18 cellular contexts compared by ENCODE assay signal in the genomic region with DNA sequence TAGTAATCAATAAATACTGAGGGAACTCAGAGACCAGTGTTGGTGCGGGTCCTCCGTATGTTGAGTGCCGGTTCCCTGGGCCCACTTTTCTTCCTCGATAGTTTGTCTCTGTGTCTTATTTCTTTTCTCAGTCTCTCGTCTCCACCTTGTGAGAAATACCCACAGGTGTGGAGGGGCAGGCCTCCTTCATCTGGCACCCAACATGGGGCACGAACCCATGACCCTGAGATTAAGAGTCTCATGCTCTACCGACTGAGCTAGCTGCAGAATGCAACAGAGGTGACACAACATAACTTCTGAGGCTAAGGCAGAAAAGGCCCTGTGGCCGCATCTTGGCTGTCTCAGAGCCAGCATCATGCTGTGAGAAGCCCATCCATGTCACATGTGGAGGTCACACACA.
"Had no signal": no experiment of that assay in that cellular context is flagged by ENCODE, and none has a peak within 500 bp of the region (broad histone marks: within the 10 kb centered on the region; RNA-seq: fewer than 3 reads in every experiment).

No MANE protein-coding gene starts in this region.

- H3K4me1 ChIP-seq: body of pancreas, prostate gland had no signal

- DNase-seq: activated CD4-positive, alpha-beta memory T cell treated with anti-CD3 and anti-CD28 coated beads for 36 hours; activated CD8-positive, alpha-beta memory T cell treated with anti-CD3 and anti-CD28 coated beads, Interleukin-2, amount 50 U/mL, for 4 hours; activated naive CD4-positive, alpha-beta T cell treated with Interleukin-2 at 50 U/mL for 16 hours; body of pancreas; central memory CD4-positive, alpha-beta T cell; cortex of kidney; effector memory CD4-positive, alpha-beta T cell; hippocampal formation; mucosa of descending colon; occipital lobe; sigmoid colon had no signal

- ATAC-seq: activated CD4-positive, CD25-positive, alpha-beta regulatory T cell treated with anti-CD3 and anti-CD28 coated beads, Interleukin-2, amount 50 U/mL, for 24 hours; body of pancreas; mucosa of descending colon; natural killer cell treated with Interleukin-12 subunit alpha and Interleukin-12 subunit beta and Interleukin-15 and Interleukin-18, amount 100 ng/mL, for 72 hours had no signal

- H3K27ac ChIP-seq: body of pancreas, prostate gland, sigmoid colon, thoracic aorta had no signal

- H3K27ac Mint-ChIP-seq: activated CD4-positive, alpha-beta memory T cell treated with anti-CD3 and anti-CD28 coated beads for 36 hours; activated T-helper 1 cell treated with anti-CD3 and anti-CD28 coated beads, Interleukin-12 subunit alpha, Interleukin-12 subunit beta, Interleukin-2, Interleukin-4 antibody, amounts not matched to agents 30 ng/mL and 10 ng/mL and 1 ng/mL, durations not matched to agents 14 hours and 24 hours and 36 hours; natural killer cell treated with Interleukin-12 subunit alpha and Interleukin-12 subunit beta and Interleukin-15 and Interleukin-18, amount 100 ng/mL, for 72 hours; stimulated activated naive CD8-positive, alpha-beta T cell treated with anti-CD3 and anti-CD28 coated beads, Interleukin-15, Interleukin-2, amounts not matched to agents 100 ng/mL and 50 ng/mL, for 24 hours had no signal

- H3K4me3 Mint-ChIP-seq: activated CD4-positive, alpha-beta memory T cell treated with anti-CD3 and anti-CD28 coated beads for 36 hours; activated T-helper 1 cell treated with anti-CD3 and anti-CD28 coated beads, Interleukin-12 subunit alpha, Interleukin-12 subunit beta, Interleukin-2, Interleukin-4 antibody, amounts not matched to agents 30 ng/mL and 10 ng/mL and 1 ng/mL, durations not matched to agents 14 hours and 24 hours and 36 hours; natural killer cell treated with Interleukin-12 subunit alpha and Interleukin-12 subunit beta and Interleukin-15 and Interleukin-18, amount 100 ng/mL, for 72 hours; stimulated activated naive CD8-positive, alpha-beta T cell treated with anti-CD3 and anti-CD28 coated beads, Interleukin-15, Interleukin-2, amounts not matched to agents 100 ng/mL and 50 ng/mL, for 24 hours had no signal

- H3K4me3 ChIP-seq: body of pancreas, lung, mucosa of descending colon, prostate gland, sigmoid colon, thoracic aorta had no signal

- H3K27me3 Mint-ChIP-seq: activated CD4-positive, alpha-beta memory T cell treated with anti-CD3 and anti-CD28 coated beads for 36 hours; stimulated activated naive CD8-positive, alpha-beta T cell treated with anti-CD3 and anti-CD28 coated beads, Interleukin-15, Interleukin-2, amounts not matched to agents 100 ng/mL and 50 ng/mL, for 24 hours had no signal

- H3K36me3 ChIP-seq: prostate gland, sigmoid colon, thoracic aorta had no signal

- H3K27me3 ChIP-seq: body of pancreas, sigmoid colon had no signal
